1 cellular context compared by ENCODE assay signal in the genomic region with DNA sequence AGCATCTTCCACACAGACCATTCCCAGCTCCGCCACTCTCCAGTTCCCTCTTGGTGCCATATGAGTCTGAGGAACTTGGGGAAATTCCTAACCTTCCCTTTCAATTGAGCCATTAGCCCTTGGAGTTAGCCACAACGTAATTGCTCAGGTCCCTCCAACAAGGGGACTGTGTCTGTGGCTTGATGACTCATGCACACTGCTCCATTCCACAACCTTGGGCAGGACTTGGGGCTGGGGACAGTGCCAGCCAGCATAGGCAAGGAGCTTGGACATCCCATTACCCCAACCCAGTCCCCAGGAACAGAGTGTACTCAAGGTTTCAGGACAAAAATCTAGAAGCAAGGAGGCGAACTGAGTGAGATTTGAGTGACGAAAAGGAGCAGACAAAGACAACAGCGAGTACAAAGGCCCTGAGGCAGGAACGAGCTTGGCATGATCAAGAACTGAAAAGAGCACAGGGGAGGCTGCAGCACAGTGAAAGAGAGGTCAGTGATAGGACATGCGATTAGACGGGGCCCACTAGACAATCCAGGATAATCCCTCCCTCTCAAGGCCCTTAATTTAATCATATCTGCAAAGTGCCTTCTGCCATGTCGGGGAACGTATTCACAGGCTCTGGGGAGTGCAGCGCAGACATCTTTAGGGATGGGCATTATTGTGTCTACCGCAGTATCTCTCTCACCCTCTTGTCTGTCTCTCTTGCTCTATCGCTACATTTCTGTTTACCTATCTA.
TF ChIP-seq lines count a peak whose summit lies in the region.

No MANE protein-coding gene starts in this region.

TF ChIP-seq in K562, 482 proteins besides CTCF, POLR2A, EP300 and RAD21 (continued from another document and continues in another):
- TF ChIP-seq, protein P1, sequence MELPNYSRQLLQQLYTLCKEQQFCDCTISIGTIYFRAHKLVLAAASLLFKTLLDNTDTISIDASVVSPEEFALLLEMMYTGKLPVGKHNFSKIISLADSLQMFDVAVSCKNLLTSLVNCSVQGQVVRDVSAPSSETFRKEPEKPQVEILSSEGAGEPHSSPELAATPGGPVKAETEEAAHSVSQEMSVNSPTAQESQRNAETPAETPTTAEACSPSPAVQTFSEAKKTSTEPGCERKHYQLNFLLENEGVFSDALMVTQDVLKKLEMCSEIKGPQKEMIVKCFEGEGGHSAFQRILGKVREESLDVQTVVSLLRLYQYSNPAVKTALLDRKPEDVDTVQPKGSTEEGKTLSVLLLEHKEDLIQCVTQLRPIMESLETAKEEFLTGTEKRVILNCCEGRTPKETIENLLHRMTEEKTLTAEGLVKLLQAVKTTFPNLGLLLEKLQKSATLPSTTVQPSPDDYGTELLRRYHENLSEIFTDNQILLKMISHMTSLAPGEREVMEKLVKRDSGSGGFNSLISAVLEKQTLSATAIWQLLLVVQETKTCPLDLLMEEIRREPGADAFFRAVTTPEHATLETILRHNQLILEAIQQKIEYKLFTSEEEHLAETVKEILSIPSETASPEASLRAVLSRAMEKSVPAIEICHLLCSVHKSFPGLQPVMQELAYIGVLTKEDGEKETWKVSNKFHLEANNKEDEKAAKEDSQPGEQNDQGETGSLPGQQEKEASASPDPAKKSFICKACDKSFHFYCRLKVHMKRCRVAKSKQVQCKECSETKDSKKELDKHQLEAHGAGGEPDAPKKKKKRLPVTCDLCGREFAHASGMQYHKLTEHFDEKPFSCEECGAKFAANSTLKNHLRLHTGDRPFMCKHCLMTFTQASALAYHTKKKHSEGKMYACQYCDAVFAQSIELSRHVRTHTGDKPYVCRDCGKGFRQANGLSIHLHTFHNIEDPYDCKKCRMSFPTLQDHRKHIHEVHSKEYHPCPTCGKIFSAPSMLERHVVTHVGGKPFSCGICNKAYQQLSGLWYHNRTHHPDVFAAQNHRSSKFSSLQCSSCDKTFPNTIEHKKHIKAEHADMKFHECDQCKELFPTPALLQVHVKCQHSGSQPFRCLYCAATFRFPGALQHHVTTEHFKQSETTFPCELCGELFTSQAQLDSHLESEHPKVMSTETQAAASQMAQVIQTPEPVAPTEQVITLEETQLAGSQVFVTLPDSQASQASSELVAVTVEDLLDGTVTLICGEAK (IDR thresholded peaks at IDR 0.05), result no peak
- TF ChIP-seq, protein P1 (CRISPR knock-in tag; IDR thresholded peaks at IDR 0.05), result no peak
- TF ChIP-seq MYBL2 (IDR thresholded peaks at IDR 0.05; ENCODE audit: low read depth) (no peak), MYBL2 (CRISPR knock-in tag; IDR thresholded peaks at IDR 0.05; ENCODE audit: borderline replicate concordance) (no peak), ZNF436 (CRISPR knock-in tag; IDR thresholded peaks at IDR 0.05) (no peak), RBM25 (IDR thresholded peaks at IDR 0.05; ENCODE audit: low read depth, low read length, severe bottlenecking) (peak; percentile 94), JUND (IDR thresholded peaks at IDR 0.05; ENCODE audit: borderline replicate concordance, low read depth, low read length) (peak; percentile 81), JUND (tag; IDR thresholded peaks at IDR 0.05; ENCODE audit: borderline replicate concordance, low read depth, low read length) (peak; percentile 60; the same call in 1 of the 3 replicates), NFYB (IDR thresholded peaks at IDR 0.05; ENCODE audit: extremely low read depth, insufficient read length) (no peak), ASH1L (IDR thresholded peaks at IDR 0.05; ENCODE audit: borderline replicate concordance, low read depth, partially characterized antibody) (no peak), ZKSCAN3 (CRISPR knock-in tag; IDR thresholded peaks at IDR 0.05) (no peak), BCOR (IDR thresholded peaks at IDR 0.05) (0 out of 2 replicates have a peak, but pooled peaks have one; percentile 29), CTBP1 (IDR thresholded peaks at IDR 0.05; ENCODE audit: borderline replicate concordance) (no peak), PTBP1 (IDR thresholded peaks at IDR 0.05; ENCODE audit: low read depth, low read length) (no peak), FOSL1 (tag; conservative IDR thresholded peaks at IDR 0.05) (peak; percentile 83), HEY1 (CRISPR knock-in tag; IDR thresholded peaks at IDR 0.05; ENCODE audit: borderline replicate concordance) (no peak), MED1 (CRISPR knock-in tag; IDR thresholded peaks at IDR 0.05; ENCODE audit: borderline replicate concordance) (no peak), ZNF217 (CRISPR knock-in tag; IDR thresholded peaks at IDR 0.05) (no peak), KDM1A (IDR thresholded peaks at IDR 0.05) (0 out of 4 replicates have a peak, but pooled peaks of 1 of the 2 experiments have one; percentile 30), SMARCA5 (IDR thresholded peaks at IDR 0.05) (peak; percentile 59; the same call in 1 of the 2 replicates), BDP1 (IDR thresholded peaks at IDR 0.05; ENCODE audit: insufficient read depth, insufficient read length) (no peak), MYNN (IDR thresholded peaks at IDR 0.05) (no peak), MYNN (CRISPR knock-in tag; IDR thresholded peaks at IDR 0.05) (no peak)
- TF ChIP-seq, protein P2, sequence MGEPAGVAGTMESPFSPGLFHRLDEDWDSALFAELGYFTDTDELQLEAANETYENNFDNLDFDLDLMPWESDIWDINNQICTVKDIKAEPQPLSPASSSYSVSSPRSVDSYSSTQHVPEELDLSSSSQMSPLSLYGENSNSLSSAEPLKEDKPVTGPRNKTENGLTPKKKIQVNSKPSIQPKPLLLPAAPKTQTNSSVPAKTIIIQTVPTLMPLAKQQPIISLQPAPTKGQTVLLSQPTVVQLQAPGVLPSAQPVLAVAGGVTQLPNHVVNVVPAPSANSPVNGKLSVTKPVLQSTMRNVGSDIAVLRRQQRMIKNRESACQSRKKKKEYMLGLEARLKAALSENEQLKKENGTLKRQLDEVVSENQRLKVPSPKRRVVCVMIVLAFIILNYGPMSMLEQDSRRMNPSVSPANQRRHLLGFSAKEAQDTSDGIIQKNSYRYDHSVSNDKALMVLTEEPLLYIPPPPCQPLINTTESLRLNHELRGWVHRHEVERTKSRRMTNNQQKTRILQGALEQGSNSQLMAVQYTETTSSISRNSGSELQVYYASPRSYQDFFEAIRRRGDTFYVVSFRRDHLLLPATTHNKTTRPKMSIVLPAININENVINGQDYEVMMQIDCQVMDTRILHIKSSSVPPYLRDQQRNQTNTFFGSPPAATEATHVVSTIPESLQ (CRISPR knock-in tag; IDR thresholded peaks at IDR 0.05), result no peak
- TF ChIP-seq, protein P3, sequence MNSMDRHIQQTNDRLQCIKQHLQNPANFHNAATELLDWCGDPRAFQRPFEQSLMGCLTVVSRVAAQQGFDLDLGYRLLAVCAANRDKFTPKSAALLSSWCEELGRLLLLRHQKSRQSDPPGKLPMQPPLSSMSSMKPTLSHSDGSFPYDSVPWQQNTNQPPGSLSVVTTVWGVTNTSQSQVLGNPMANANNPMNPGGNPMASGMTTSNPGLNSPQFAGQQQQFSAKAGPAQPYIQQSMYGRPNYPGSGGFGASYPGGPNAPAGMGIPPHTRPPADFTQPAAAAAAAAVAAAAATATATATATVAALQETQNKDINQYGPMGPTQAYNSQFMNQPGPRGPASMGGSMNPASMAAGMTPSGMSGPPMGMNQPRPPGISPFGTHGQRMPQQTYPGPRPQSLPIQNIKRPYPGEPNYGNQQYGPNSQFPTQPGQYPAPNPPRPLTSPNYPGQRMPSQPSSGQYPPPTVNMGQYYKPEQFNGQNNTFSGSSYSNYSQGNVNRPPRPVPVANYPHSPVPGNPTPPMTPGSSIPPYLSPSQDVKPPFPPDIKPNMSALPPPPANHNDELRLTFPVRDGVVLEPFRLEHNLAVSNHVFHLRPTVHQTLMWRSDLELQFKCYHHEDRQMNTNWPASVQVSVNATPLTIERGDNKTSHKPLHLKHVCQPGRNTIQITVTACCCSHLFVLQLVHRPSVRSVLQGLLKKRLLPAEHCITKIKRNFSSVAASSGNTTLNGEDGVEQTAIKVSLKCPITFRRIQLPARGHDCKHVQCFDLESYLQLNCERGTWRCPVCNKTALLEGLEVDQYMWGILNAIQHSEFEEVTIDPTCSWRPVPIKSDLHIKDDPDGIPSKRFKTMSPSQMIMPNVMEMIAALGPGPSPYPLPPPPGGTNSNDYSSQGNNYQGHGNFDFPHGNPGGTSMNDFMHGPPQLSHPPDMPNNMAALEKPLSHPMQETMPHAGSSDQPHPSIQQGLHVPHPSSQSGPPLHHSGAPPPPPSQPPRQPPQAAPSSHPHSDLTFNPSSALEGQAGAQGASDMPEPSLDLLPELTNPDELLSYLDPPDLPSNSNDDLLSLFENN (IDR thresholded peaks at IDR 0.05; ENCODE audit: low read depth in 2 of 2, low read length in 2 of 2), result no peak
- TF ChIP-seq, protein P4, sequence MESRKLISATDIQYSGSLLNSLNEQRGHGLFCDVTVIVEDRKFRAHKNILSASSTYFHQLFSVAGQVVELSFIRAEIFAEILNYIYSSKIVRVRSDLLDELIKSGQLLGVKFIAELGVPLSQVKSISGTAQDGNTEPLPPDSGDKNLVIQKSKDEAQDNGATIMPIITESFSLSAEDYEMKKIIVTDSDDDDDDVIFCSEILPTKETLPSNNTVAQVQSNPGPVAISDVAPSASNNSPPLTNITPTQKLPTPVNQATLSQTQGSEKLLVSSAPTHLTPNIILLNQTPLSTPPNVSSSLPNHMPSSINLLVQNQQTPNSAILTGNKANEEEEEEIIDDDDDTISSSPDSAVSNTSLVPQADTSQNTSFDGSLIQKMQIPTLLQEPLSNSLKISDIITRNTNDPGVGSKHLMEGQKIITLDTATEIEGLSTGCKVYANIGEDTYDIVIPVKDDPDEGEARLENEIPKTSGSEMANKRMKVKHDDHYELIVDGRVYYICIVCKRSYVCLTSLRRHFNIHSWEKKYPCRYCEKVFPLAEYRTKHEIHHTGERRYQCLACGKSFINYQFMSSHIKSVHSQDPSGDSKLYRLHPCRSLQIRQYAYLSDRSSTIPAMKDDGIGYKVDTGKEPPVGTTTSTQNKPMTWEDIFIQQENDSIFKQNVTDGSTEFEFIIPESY (CRISPR knock-in tag; IDR thresholded peaks at IDR 0.05), result 0 out of 2 replicates have a peak, but pooled peaks have one; percentile 29
- TF ChIP-seq, protein P5, sequence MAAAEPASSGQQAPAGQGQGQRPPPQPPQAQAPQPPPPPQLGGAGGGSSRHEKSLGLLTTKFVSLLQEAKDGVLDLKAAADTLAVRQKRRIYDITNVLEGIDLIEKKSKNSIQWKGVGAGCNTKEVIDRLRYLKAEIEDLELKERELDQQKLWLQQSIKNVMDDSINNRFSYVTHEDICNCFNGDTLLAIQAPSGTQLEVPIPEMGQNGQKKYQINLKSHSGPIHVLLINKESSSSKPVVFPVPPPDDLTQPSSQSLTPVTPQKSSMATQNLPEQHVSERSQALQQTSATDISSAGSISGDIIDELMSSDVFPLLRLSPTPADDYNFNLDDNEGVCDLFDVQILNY (CRISPR knock-in tag; IDR thresholded peaks at IDR 0.05), result no peak
- TF ChIP-seq, protein P6, sequence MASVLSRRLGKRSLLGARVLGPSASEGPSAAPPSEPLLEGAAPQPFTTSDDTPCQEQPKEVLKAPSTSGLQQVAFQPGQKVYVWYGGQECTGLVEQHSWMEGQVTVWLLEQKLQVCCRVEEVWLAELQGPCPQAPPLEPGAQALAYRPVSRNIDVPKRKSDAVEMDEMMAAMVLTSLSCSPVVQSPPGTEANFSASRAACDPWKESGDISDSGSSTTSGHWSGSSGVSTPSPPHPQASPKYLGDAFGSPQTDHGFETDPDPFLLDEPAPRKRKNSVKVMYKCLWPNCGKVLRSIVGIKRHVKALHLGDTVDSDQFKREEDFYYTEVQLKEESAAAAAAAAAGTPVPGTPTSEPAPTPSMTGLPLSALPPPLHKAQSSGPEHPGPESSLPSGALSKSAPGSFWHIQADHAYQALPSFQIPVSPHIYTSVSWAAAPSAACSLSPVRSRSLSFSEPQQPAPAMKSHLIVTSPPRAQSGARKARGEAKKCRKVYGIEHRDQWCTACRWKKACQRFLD (CRISPR knock-in tag; IDR thresholded peaks at IDR 0.05), result 0 out of 2 replicates have a peak, but pooled peaks have one; percentile 33
- TF ChIP-seq, protein P7, sequence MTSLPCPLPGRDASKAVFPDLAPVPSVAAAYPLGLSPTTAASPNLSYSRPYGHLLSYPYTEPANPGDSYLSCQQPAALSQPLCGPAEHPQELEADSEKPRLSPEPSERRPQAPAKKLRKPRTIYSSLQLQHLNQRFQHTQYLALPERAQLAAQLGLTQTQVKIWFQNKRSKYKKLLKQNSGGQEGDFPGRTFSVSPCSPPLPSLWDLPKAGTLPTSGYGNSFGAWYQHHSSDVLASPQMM (CRISPR knock-in tag; IDR thresholded peaks at IDR 0.05), result no peak
- TF ChIP-seq, protein P8, sequence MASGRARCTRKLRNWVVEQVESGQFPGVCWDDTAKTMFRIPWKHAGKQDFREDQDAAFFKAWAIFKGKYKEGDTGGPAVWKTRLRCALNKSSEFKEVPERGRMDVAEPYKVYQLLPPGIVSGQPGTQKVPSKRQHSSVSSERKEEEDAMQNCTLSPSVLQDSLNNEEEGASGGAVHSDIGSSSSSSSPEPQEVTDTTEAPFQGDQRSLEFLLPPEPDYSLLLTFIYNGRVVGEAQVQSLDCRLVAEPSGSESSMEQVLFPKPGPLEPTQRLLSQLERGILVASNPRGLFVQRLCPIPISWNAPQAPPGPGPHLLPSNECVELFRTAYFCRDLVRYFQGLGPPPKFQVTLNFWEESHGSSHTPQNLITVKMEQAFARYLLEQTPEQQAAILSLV (tag; IDR thresholded peaks at IDR 0.05), result no peak
